8 cellular contexts compared by ENCODE assay signal in the genomic region with DNA sequence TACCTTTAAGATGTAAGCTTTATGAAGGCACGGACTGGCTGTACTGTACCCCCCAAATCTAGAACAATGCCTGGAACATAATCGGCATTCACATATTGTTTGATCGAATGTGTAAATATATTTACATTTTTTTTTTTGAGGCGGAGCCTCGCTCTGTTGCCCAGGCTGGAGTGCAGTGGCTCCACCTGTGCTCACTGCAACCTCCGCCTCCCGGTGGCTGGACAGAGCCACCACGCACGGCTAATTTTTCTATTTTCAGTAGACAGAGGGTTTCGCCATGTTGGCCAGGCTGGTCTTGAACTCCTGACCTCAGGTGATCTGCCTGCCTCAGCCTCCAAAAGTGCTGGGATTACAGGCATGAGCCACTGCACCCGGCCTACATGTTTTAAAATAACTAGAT.
DNase-seq lines count a peak whose midpoint lies in the region; TF ChIP-seq lines count a peak whose summit lies in the region.
"Not testable (repeated sequence)": the region's sequence is repeated elsewhere in the genome, so short reads cannot be mapped to it uniquely, and the experiment has no call there.

No MANE protein-coding gene starts in this region.

- TF ChIP-seq CTCF in A673 (conservative IDR thresholded peaks at IDR 0.05; ENCODE audit: low read depth, low read length) (0 out of 2 replicates have a peak, but pooled peaks have one; percentile 17), NB4 (IDR thresholded peaks at IDR 0.05; ENCODE audit: low read depth, low read length) (peak; percentile 15), VCaP (conservative IDR thresholded peaks at IDR 0.05) (peak; percentile 38; the same call in 1 of the 2 replicates), brain microvascular endothelial cell (IDR thresholded peaks at IDR 0.05; ENCODE audit: low read depth, low read length, missing control alignments) (peak; percentile 17), epithelial cell of proximal tubule (conservative IDR thresholded peaks at IDR 0.05; ENCODE audit: low read depth, low read length) (peak; percentile 26), neural crest cell (conservative IDR thresholded peaks at IDR 0.05) (peak; percentile 36), type B pancreatic cell (conservative IDR thresholded peaks at IDR 0.05) (peak; percentile 41)

- H3K27me3 ChIP-seq in A673 (replicated peaks; ENCODE audit: insufficient read depth, low read depth, low read length, poor library complexity); brain microvascular endothelial cell (replicated peaks): not testable (repeated sequence)

- H3K4me1 Mint-ChIP-seq in neural crest cell; type B pancreatic cell (ENCODE audit: unreplicated experiment): not testable (repeated sequence)

- H3K9me3 ChIP-seq in A673 (ENCODE audit: low read depth, low read length, poor library complexity, severe bottlenecking) = not testable (repeated sequence)

- not testable (repeated sequence) for H3K27ac Mint-ChIP-seq in neural crest cell (ENCODE audit: unreplicated experiment); type B pancreatic cell

- in situ Hi-C loops in brain microvascular endothelial cell (cut with HindIII; ENCODE audit: low pct_ligation_motif_present, low sequenced_read_pairs) = not testable (repeated sequence)

- H3K27ac ChIP-seq in A673 (ENCODE audit: low read depth, low read length, poor library complexity, severe bottlenecking); VCaP; brain microvascular endothelial cell: not testable (repeated sequence)

- not testable (repeated sequence) for DNase-seq in A673 (ENCODE audit: low spot score); NB4 (ENCODE audit: low read depth); brain microvascular endothelial cell; epithelial cell of proximal tubule (ENCODE audit: low read depth); neural crest cell (ENCODE audit: low read depth, low spot score); type B pancreatic cell (ENCODE audit: extremely low spot score, unreplicated experiment)
- peak; percentile 9 for DNase-seq in ELR (ENCODE audit: low read depth)

- not testable (repeated sequence) for H3K36me3 Mint-ChIP-seq in neural crest cell (ENCODE audit: low read depth); type B pancreatic cell

- not testable (repeated sequence) for H3K4me1 ChIP-seq in A673 (ENCODE audit: insufficient read depth, low read length, poor library complexity, severe bottlenecking)

- H3K9me3 Mint-ChIP-seq in neural crest cell, type B pancreatic cell: not testable (repeated sequence)

- POLR2A ChIA-PET in A673 (lab: Charles Lee; ENCODE audit: low non-redundant PET) = not testable (repeated sequence)

- H3K27me3 Mint-ChIP-seq in neural crest cell (ENCODE audit: low read depth); type B pancreatic cell: not testable (repeated sequence)

- not testable (repeated sequence) for H3K4me3 Mint-ChIP-seq in neural crest cell, type B pancreatic cell

- BruUV-seq in A673 (replicated peaks; lab: Mats Ljungman, UMichigan) = not testable (repeated sequence)

- intact Hi-C loops in A673 (cut with micrococcal nuclease; ENCODE audit: unreplicated experiment) = not testable (repeated sequence)

- H3K36me3 ChIP-seq in A673 (ENCODE audit: insufficient read depth, low read length, poor library complexity, severe bottlenecking); brain microvascular endothelial cell (replicated peaks): not testable (repeated sequence)

- CTCF ChIA-PET in A673 (lab: Charles Lee) = not testable (repeated sequence)

- not testable (repeated sequence) for H3K4me3 ChIP-seq in A673 (ENCODE audit: low read depth, low read length, poor library complexity, severe bottlenecking); NB4 (ENCODE audit: low read depth, low read length); brain microvascular endothelial cell (ENCODE audit: low read depth, low read length); epithelial cell of proximal tubule (ENCODE audit: low read depth, low read length)

- TF ChIP-seq POLR2A in NB4 (IDR thresholded peaks at IDR 0.05; ENCODE audit: extremely low read depth, insufficient read length) = not testable (repeated sequence)
